Comparison of ENCODE assay signal across 1 cellular context in the genomic region with DNA sequence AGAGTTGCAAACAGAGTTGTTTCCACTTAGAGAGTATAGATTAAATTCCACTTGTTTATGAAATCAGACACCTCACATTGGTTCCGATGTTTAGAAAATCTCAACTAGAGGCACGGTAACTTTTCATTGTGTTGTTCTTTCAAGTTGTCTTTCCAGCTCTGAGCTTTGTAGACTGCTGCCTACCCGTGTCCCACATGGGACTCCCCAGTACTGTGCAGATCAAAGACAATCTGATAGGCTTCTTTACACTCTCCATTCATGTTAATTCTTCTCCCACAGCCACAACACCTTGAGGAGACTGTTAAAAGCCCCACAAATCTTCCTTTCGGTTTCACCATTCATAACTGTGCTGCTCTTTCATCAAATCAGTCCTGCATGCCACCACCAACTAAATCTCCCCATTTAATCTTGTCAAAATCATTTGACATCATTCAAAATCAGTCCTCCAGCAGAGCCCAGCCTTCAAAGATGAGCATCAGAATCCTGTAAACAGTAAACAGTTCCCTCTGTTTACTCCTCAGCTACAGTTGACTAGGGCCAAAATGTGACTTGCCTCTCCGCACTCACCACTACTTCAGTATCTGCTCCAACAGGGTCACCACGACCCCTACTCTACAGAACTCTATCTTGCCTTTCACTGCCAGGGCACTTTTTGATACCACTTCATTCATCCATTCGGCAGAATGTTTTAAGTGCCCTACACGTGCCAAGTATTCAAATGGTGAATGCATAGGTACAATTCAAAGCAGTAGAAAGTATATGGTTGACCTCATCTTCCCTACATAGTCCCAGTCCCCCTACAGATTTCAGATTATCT.
TF ChIP-seq lines count a peak whose summit lies in the region.

No MANE protein-coding gene starts in this region.

TF ChIP-seq in GM12878, 131 proteins besides CTCF, POLR2A, EP300 and RAD21 (continued from another document):
- TF ChIP-seq, protein P1, sequence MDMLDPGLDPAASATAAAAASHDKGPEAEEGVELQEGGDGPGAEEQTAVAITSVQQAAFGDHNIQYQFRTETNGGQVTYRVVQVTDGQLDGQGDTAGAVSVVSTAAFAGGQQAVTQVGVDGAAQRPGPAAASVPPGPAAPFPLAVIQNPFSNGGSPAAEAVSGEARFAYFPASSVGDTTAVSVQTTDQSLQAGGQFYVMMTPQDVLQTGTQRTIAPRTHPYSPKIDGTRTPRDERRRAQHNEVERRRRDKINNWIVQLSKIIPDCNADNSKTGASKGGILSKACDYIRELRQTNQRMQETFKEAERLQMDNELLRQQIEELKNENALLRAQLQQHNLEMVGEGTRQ (IDR thresholded peaks at IDR 0.05; ENCODE audit: borderline replicate concordance, low read depth, low read length), result no peak
- TF ChIP-seq RCOR1 (conservative IDR thresholded peaks at IDR 0.05; ENCODE audit: low read depth, low read length) (no peak), CEBPB (IDR thresholded peaks at IDR 0.05; ENCODE audit: borderline replicate concordance in 1 of 2, low read depth in 2 of 2, low read length in 2 of 2) (no peak), FOXM1 (IDR thresholded peaks at IDR 0.05; ENCODE audit: low read depth, low read length) (no peak), HDAC6 (IDR thresholded peaks at IDR 0.05; ENCODE audit: unreplicated experiment) (no peak), TAF1 (IDR thresholded peaks at IDR 0.05; ENCODE audit: borderline replicate concordance, low read depth, low read length) (no peak), ZSCAN29 (IDR thresholded peaks at IDR 0.05) (no peak), BCL11A (IDR thresholded peaks at IDR 0.05; ENCODE audit: low read depth, low read length) (no peak), TARDBP (IDR thresholded peaks at IDR 0.05; ENCODE audit: borderline replicate concordance) (no peak)
- TF ChIP-seq, protein P2, sequence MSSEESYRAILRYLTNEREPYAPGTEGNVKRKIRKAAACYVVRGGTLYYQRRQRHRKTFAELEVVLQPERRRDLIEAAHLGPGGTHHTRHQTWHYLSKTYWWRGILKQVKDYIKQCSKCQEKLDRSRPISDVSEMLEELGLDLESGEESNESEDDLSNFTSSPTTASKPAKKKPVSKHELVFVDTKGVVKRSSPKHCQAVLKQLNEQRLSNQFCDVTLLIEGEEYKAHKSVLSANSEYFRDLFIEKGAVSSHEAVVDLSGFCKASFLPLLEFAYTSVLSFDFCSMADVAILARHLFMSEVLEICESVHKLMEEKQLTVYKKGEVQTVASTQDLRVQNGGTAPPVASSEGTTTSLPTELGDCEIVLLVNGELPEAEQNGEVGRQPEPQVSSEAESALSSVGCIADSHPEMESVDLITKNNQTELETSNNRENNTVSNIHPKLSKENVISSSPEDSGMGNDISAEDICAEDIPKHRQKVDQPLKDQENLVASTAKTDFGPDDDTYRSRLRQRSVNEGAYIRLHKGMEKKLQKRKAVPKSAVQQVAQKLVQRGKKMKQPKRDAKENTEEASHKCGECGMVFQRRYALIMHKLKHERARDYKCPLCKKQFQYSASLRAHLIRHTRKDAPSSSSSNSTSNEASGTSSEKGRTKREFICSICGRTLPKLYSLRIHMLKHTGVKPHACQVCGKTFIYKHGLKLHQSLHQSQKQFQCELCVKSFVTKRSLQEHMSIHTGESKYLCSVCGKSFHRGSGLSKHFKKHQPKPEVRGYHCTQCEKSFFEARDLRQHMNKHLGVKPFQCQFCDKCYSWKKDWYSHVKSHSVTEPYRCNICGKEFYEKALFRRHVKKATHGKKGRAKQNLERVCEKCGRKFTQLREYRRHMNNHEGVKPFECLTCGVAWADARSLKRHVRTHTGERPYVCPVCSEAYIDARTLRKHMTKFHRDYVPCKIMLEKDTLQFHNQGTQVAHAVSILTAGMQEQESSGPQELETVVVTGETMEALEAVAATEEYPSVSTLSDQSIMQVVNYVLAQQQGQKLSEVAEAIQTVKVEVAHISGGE (CRISPR knock-in tag; IDR thresholded peaks at IDR 0.05), result no peak
- TF ChIP-seq, protein P3, sequence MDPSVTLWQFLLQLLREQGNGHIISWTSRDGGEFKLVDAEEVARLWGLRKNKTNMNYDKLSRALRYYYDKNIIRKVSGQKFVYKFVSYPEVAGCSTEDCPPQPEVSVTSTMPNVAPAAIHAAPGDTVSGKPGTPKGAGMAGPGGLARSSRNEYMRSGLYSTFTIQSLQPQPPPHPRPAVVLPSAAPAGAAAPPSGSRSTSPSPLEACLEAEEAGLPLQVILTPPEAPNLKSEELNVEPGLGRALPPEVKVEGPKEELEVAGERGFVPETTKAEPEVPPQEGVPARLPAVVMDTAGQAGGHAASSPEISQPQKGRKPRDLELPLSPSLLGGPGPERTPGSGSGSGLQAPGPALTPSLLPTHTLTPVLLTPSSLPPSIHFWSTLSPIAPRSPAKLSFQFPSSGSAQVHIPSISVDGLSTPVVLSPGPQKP (IDR thresholded peaks at IDR 0.05; ENCODE audit: low read depth, low read length), result no peak
